Comparison of ENCODE assay signal across 16 cellular contexts in genomic region chr1:8059161-8059622, GRCh38. TPM values are rescaled to one million over a fixed set of nuclear protein-coding genes. Genes with fewer than 3 reads are reported as not detected.
DNase-seq lines count a peak whose midpoint lies in the region; ATAC-seq and TF ChIP-seq lines count a peak whose summit lies in the region.
"Had no signal": no experiment of that assay in that cellular context is flagged by ENCODE, and none has a peak within 500 bp of the region (broad histone marks: within the 10 kb centered on the region; RNA-seq: fewer than 3 reads in every experiment).

No MANE protein-coding gene starts in this region.

- H3K27ac ChIP-seq in Panc1 (ENCODE audit: low read length) (peak overlapping the region; percentile 99), esophagus squamous epithelium (peak overlapping the region; percentile 8 to 81 (median 62)), trophoblast cell (ENCODE audit: low read depth, low read length) (no peak overlapping the region), transverse colon (peak overlapping the region in 2 of 4 donors; percentile 11 to 53)
- H3K27ac ChIP-seq: ovary, uterus had no signal

- WGBS in esophagus squamous epithelium, 2 donors: 70 to 71% methylated on average over 5 to 6 of the region's 6 CpGs
- no CpG with 5 or more reads among the region's 6 CpGs for WGBS in trophoblast cell (ENCODE audit: extremely low coverage, insufficient coverage, insufficient read length)
- 84 to 89% methylated on average over 3 to 6 of the region's 6 CpGs for WGBS in transverse colon (ENCODE audit: low coverage in 1 of 2), 2 donors

- H3K18ac ChIP-seq in trophoblast cell (ENCODE audit: low read length): no peak overlapping the region

- no peaks in the 10 kb centered on the region for H3K27me3 Mint-ChIP-seq in Calu3 (ENCODE audit: unreplicated experiment)

- no peak overlapping the region for H2BK5ac ChIP-seq in trophoblast cell (ENCODE audit: low read depth, low read length, poor library complexity)

- CTCF ChIA-PET in Calu3 (lab: Charles Lee): interaction anchor here (0.6 to 0.7 kb wide), 2 partner anchors 17 to 116 kb away, joined by 3 to 7 read pairs; no protein-coding TSS in a partner anchor
- CTCF ChIA-PET in Panc1 (lab: Charles Lee): interaction anchor here (1.0 kb wide), 1 partner anchor 36 kb away, joined by 4 read pairs; no protein-coding TSS in a partner anchor

- no peaks in the 10 kb centered on the region for H3K9me3 ChIP-seq in Panc1 (ENCODE audit: control insufficient read depth, insufficient read depth, low read depth, low read length)
- no peaks in the 10 kb centered on the region for H3K9me3 ChIP-seq in esophagus squamous epithelium
- H3K9me3 ChIP-seq in trophoblast cell (ENCODE audit: insufficient read depth, low read depth, low read length): no peaks in the 10 kb centered on the region
- no peaks in the 10 kb centered on the region for H3K9me3 ChIP-seq in transverse colon
- H3K9me3 ChIP-seq: ovary, uterus had no signal

- H3K4ac ChIP-seq in trophoblast cell (ENCODE audit: low read depth, low read length): no peak overlapping the region

- no peak overlapping the region for H4K91ac ChIP-seq in trophoblast cell (ENCODE audit: low read depth, low read length)

- H2AK5ac ChIP-seq in trophoblast cell (ENCODE audit: low read length): no peak overlapping the region

- no peak overlapping the region for H4K12ac ChIP-seq in trophoblast cell (ENCODE audit: low read depth, low read length)

- H3K4me1 Mint-ChIP-seq in Calu3 (ENCODE audit: low read depth, unreplicated experiment): peaks cover 30% of the 10 kb centered on the region
- H3K4me1 Mint-ChIP-seq: activated naive CD4-positive, alpha-beta T cell treated with anti-CD3 and anti-CD28 coated beads, Interleukin-2, amount 10 ng/mL, durations not matched to agents 7 days and 5 days had no signal

- no peak overlapping the region for H4K8ac ChIP-seq in trophoblast cell (ENCODE audit: low read depth, low read length)

- TF ChIP-seq EP300 in transverse colon (IDR thresholded peaks at IDR 0.05; ENCODE audit: low read depth): no peak

- H3K27me3 ChIP-seq in Panc1 (ENCODE audit: control insufficient read depth, insufficient read depth, low read length): no peaks in the 10 kb centered on the region
- no peaks in the 10 kb centered on the region for H3K27me3 ChIP-seq in esophagus squamous epithelium
- no peaks in the 10 kb centered on the region for H3K27me3 ChIP-seq in trophoblast cell (ENCODE audit: insufficient read depth, low read length)
- no peaks in the 10 kb centered on the region for H3K27me3 ChIP-seq in transverse colon
- H3K27me3 ChIP-seq: ovary, uterus had no signal

- no peaks in the 10 kb centered on the region for H3K79me2 ChIP-seq in trophoblast cell (ENCODE audit: control insufficient read depth, insufficient read depth, low read length, poor library complexity)

- H3K4me2 ChIP-seq in trophoblast cell (ENCODE audit: low read length): no peak overlapping the region

- no peaks in the 10 kb centered on the region for H3K9me3 Mint-ChIP-seq in Calu3 (ENCODE audit: low read depth, unreplicated experiment)
- H3K9me3 Mint-ChIP-seq: activated naive CD4-positive, alpha-beta T cell treated with anti-CD3 and anti-CD28 coated beads, Interleukin-2, amount 10 ng/mL, durations not matched to agents 7 days and 5 days; WTC11 had no signal

- no peak overlapping the region for H3K23ac ChIP-seq in trophoblast cell (ENCODE audit: low read length)

- H3K4me3 Mint-ChIP-seq in Calu3 (ENCODE audit: low read depth, unreplicated experiment): no peak overlapping the region
- H3K4me3 Mint-ChIP-seq: activated CD8-positive, alpha-beta memory T cell treated with anti-CD3 and anti-CD28 coated beads, Interleukin-2, amount 10 ng/mL, durations not matched to agents 7 days and 5 days; activated naive CD4-positive, alpha-beta T cell treated with anti-CD3 and anti-CD28 coated beads, Interleukin-2, amount 10 ng/mL, durations not matched to agents 7 days and 5 days; WTC11 had no signal

- peak overlapping the region; percentile 47 for H3K27ac Mint-ChIP-seq in Calu3 (ENCODE audit: unreplicated experiment)
- H3K27ac Mint-ChIP-seq: activated CD8-positive, alpha-beta memory T cell treated with anti-CD3 and anti-CD28 coated beads, Interleukin-2, amount 10 ng/mL, durations not matched to agents 7 days and 5 days; activated naive CD4-positive, alpha-beta T cell treated with anti-CD3 and anti-CD28 coated beads, Interleukin-2, amount 10 ng/mL, durations not matched to agents 7 days and 5 days; WTC11 had no signal

- peaks cover 7% of the 10 kb centered on the region for H3K79me1 ChIP-seq in trophoblast cell (ENCODE audit: low read length)

- TF ChIP-seq POLR2A in esophagus squamous epithelium (IDR thresholded peaks at IDR 0.05) (no peak), transverse colon (IDR thresholded peaks at IDR 0.05) (no peak)

- H2AFZ ChIP-seq in trophoblast cell (ENCODE audit: insufficient read depth, low read length, poor library complexity): no peak overlapping the region

- ATAC-seq in Panc1: no peak
- ATAC-seq in HG02852 (IDR thresholded peaks at IDR 0.05; ENCODE audit: unreplicated experiment): no peak
- ATAC-seq: activated CD8-positive, alpha-beta memory T cell treated with anti-CD3 and anti-CD28 coated beads, Interleukin-2, amount 10 ng/mL, durations not matched to agents 7 days and 5 days; WTC11 had no signal

- no peak overlapping the region for H2BK120ac ChIP-seq in trophoblast cell (ENCODE audit: insufficient read depth, low read length, poor library complexity)

- in situ Hi-C loops in Panc1 (cut with HindIII; ENCODE audit: low pct_unique_long_range_greater_than_20kb, low sequenced_read_pairs) (no loop called here), transverse colon (cut with MboI; ENCODE audit: low pct_ligation_motif_present in 1 of 4, low pct_unique_long_range_greater_than_20kb in 1 of 4, low sequenced_read_pairs in 3 of 4) (no loop called here)

- H3K36me3 Mint-ChIP-seq in Calu3 (ENCODE audit: insufficient read depth, unreplicated experiment): peaks cover 11% of the 10 kb centered on the region
- H3K36me3 Mint-ChIP-seq: activated CD8-positive, alpha-beta memory T cell treated with anti-CD3 and anti-CD28 coated beads, Interleukin-2, amount 10 ng/mL, durations not matched to agents 7 days and 5 days; activated naive CD4-positive, alpha-beta T cell treated with anti-CD3 and anti-CD28 coated beads, Interleukin-2, amount 10 ng/mL, durations not matched to agents 7 days and 5 days; WTC11 had no signal

- no peak overlapping the region for H2BK12ac ChIP-seq in trophoblast cell (ENCODE audit: low read length)

- no peak overlapping the region for H3K14ac ChIP-seq in trophoblast cell (ENCODE audit: low read length)

- H3K4me1 ChIP-seq in Panc1 (ENCODE audit: control insufficient read depth, insufficient read depth, low read length) (peaks cover 67% of the 10 kb centered on the region), esophagus squamous epithelium (peaks cover 13 to 55% (median 32%) of the 10 kb centered on the region in 3 donors), trophoblast cell (ENCODE audit: control insufficient read depth in 1 of 2, insufficient read depth in 2 of 2, low read length in 2 of 2) (peaks cover 4 to 8% of the 10 kb centered on the region in 2 experiments), transverse colon (peaks cover 1 to 11% (median 5%) of the 10 kb centered on the region in 4 donors)
- H3K4me1 ChIP-seq: uterus had no signal

- no peaks in the 10 kb centered on the region for H3K36me3 ChIP-seq in Panc1 (ENCODE audit: control insufficient read depth, insufficient read depth, low read length)
- no peaks in the 10 kb centered on the region for H3K36me3 ChIP-seq in esophagus squamous epithelium
- H3K36me3 ChIP-seq in trophoblast cell (ENCODE audit: control insufficient read depth in 1 of 2, insufficient read depth in 2 of 2, low read length in 2 of 2): no peaks in the 10 kb centered on the region
- no peaks in the 10 kb centered on the region for H3K36me3 ChIP-seq in transverse colon
- H3K36me3 ChIP-seq: ovary, uterus had no signal

- BruUV-seq in Calu3 (replicated peaks; lab: Mats Ljungman, UMichigan) (no TSS peak), Panc1 (replicated peaks; lab: Mats Ljungman, UMichigan) (no TSS peak)

- POLR2A ChIA-PET in Panc1 (lab: Charles Lee): interaction anchor here (0.6 to 1.0 kb wide), 3 partner anchors 15 to 1730 kb away, joined by 3 read pairs; no protein-coding TSS in a partner anchor

- intact Hi-C loops in Calu3 (cut with micrococcal nuclease; ENCODE audit: unreplicated experiment) (no loop called here), Panc1 (cut with micrococcal nuclease; ENCODE audit: unreplicated experiment) (no loop called here), esophagus squamous epithelium (cut with DNase I) (no loop called here), transverse colon (cut with DNase I; ENCODE audit: low total_unique reads) (loop anchor here (10.0 kb wide), 1 partner anchor 66 kb away; no protein-coding TSS in a partner anchor), head of caudate nucleus (cut with DNase I) (no loop called here)

- H3K4me3 ChIP-seq in Panc1 (ENCODE audit: low read depth in 2 of 2, low read length in 2 of 2) (no peak overlapping the region), esophagus squamous epithelium (no peak overlapping the region), trophoblast cell (ENCODE audit: low read depth, low read length) (no peak overlapping the region), transverse colon (no peak overlapping the region)
- H3K4me3 ChIP-seq: ovary, uterus had no signal

- TF ChIP-seq CTCF in Calu3 (IDR thresholded peaks at IDR 0.05; ENCODE audit: unreplicated experiment): no peak
- no peak for TF ChIP-seq CTCF in Panc1 (IDR thresholded peaks at IDR 0.05)
- no peak for TF ChIP-seq CTCF in esophagus squamous epithelium (IDR thresholded peaks at IDR 0.05)
- no peak for TF ChIP-seq CTCF in transverse colon (IDR thresholded peaks at IDR 0.05)

- no peak overlapping the region for H3K9ac ChIP-seq in trophoblast cell (ENCODE audit: low read length)

- DNase-seq in Calu3: no peak
- DNase-seq in Panc1 (ENCODE audit: low read depth, low spot score): no peak
- DNase-seq in esophagus squamous epithelium (lab: John Stamatoyannopoulos, UW): no peak
- DNase-seq in trophoblast cell: peak; percentile 54 to 59
- no peak for DNase-seq in NOMO-1 treated with DMSO at 0.1 percent for 48 hours (lab: John Stamatoyannopoulos, UW; ENCODE audit: unreplicated experiment)
- no peak for DNase-seq in transverse colon
- no peak for DNase-seq in head of caudate nucleus
- DNase-seq: activated CD8-positive, alpha-beta memory T cell treated with anti-CD3 and anti-CD28 coated beads, Interleukin-2, amount 10 ng/mL, durations not matched to agents 7 days and 5 days; activated naive CD4-positive, alpha-beta T cell treated with anti-CD3 and anti-CD28 coated beads, Interleukin-2, amount 10 ng/mL, durations not matched to agents 7 days and 5 days; DMS79; midbrain; ovary; stimulated activated CD4-positive, alpha-beta T cell treated with anti-CD3 and anti-CD28 coated beads, Interleukin-15, amount 100 ng/mL, for 24 hours; uterus had no signal

RNA-seq across cellular contexts. Expression of gene ERRFI1, which starts 33.1 kb away (rescaled TPM):
- 74.9 and 83.0 TPM in 2 replicates for total RNA-seq in Calu3 (2022)
- total RNA-seq in Panc1 (2021; ENCODE audit: unreplicated experiment): 299 TPM
- 276 TPM for polyA plus RNA-seq in Panc1 (2012; ENCODE audit: insufficient read length)
- total RNA-seq in esophagus squamous epithelium: 10 to 100 TPM; 23.3 to 95.9 (median 49.3) TPM
- 267 and 277 TPM in 2 replicates for polyA plus RNA-seq in trophoblast cell (2013)
- total RNA-seq in transverse colon: 100 to 1,000 TPM in 1 of 4 donors, 10 to 100 TPM in 2, 1 to 10 TPM in 1; 10.0 to 101 (median 70.0) TPM

Comparison
In these comparisons a context has a peak if more than half of its experiments do, and no peak if none do; other contexts are left out.
1. DNase-seq: peak in trophoblast cell (2 of 2); none in Calu3 (single experiment), Panc1 (single experiment), esophagus squamous epithelium (single experiment), NOMO-1 treated with DMSO at 0.1 percent for 48 hours (single experiment), transverse colon (single experiment) and head of caudate nucleus (0 of 42).